In the genomic region with DNA sequence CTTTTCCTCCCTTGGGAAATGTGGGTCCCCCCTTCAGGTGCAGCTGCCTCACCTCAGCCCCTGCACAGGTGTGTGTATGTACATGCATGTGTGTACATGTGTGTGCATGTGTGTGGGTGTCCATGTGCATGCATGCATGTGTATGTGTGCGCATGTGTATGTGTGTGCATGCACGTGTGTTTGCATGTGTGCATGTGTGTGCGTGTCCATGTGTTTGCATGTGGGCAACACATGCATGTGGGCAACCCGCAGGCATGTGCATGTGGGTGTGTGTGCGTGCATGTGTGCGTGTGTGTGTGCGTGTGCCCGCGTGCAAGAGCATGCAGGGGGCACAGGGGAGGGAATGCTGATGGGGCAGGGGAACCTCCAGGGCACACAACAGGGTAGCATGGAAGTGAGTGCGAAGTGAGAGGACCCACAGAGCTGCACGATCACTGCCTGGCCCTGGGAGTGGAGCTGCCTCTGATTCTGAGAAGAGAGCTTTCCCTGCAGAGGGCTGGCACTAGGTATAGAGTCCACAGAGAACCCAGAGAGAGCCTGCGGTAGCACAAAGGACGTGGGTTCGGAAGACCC, we compare ENCODE assay signal across 1 cellular context.
TF ChIP-seq lines count a peak whose summit lies in the region.

No MANE protein-coding gene starts in this region.

TF ChIP-seq in HepG2, 621 proteins besides CTCF, POLR2A, EP300 and RAD21:
- TF ChIP-seq, protein P1, sequence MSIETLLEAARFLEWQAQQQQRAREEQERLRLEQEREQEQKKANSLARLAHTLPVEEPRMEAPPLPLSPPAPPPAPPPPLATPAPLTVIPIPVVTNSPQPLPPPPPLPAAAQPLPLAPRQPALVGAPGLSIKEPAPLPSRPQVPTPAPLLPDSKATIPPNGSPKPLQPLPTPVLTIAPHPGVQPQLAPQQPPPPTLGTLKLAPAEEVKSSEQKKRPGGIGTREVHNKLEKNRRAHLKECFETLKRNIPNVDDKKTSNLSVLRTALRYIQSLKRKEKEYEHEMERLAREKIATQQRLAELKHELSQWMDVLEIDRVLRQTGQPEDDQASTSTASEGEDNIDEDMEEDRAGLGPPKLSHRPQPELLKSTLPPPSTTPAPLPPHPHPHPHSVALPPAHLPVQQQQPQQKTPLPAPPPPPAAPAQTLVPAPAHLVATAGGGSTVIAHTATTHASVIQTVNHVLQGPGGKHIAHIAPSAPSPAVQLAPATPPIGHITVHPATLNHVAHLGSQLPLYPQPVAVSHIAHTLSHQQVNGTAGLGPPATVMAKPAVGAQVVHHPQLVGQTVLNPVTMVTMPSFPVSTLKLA (IDR thresholded peaks at IDR 0.05): peak; percentile 99
- TF ChIP-seq ELF1 (CRISPR knock-in tag; IDR thresholded peaks at IDR 0.05): no peak
